ENCODE assay signal across 18 cellular contexts in the genomic region with DNA sequence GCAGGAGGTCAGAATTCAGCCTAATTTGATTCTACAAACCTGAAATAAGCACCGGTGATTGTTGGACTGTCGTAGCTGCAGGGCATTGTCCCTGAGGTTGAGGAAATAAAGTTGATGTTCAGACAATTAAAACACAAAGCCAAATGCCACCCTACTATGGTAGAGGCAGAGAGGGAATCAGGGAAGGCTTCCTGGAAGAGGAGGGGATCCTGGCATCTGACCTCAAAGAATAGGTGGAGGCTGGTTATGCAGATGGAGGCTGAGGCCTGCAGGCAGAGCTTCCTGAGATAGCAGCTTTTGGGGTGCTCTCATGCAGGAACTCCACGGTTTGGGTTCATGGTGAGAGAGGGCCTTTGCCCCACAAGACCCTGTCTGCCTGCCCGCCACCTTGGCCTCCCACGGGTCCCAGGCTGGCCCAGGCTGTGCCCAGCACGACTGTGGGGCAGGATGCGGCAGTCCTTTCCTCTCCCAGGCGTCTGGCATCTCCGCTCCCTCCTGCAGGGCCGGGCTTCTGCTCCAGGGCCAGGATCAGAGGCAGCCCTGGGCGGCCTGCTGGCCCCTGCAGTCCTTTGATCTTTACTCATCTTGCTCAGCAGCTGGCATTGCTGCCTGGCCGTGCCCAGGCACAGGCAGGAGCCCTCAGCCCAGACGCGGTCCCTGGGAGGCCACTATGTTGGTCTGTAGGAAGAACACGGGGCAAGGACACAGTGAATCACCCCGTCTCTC.
"Had no signal": no experiment of that assay in that cellular context is flagged by ENCODE, and none has a peak within 500 bp of the region (broad histone marks: within the 10 kb centered on the region; RNA-seq: fewer than 3 reads in every experiment).

No MANE protein-coding gene starts in this region.

- H3K27me3 ChIP-seq: ovary, right atrium auricular region, sigmoid colon, thyroid gland had no signal

- FAIRE-seq: frontal cortex, islet of Langerhans, urothelium cell line had no signal

- DNase-seq: effector CD4-positive, alpha-beta T cell; endodermal cell; heart right ventricle; hypothalamus; naive thymus-derived CD4-positive, alpha-beta T cell; ovary; sigmoid colon; stimulated activated CD4-positive, alpha-beta T cell treated with anti-CD3 and anti-CD28 coated beads, Interleukin-12 subunit alpha, Interleukin-12 subunit beta, amount 100 ng/mL, for 4 hours; stimulated activated naive CD4-positive, alpha-beta T cell treated with Interleukin-2 at 50 U/mL for 16 hours; thyroid gland had no signal

- H3K4me1 ChIP-seq: left lung, sigmoid colon, thyroid gland had no signal

- H3K27ac ChIP-seq: coronary artery, heart right ventricle, left lung, ovary, right atrium auricular region, sigmoid colon, skin epidermis, thyroid gland had no signal

- H3K9me3 ChIP-seq: heart right ventricle, left lung, ovary, right atrium auricular region, sigmoid colon, thyroid gland had no signal

- H3K36me3 ChIP-seq: heart right ventricle, left lung, ovary, right atrium auricular region, sigmoid colon, thyroid gland had no signal

- H3K4me3 ChIP-seq: coronary artery, heart right ventricle, left lung, lung, ovary, right atrium auricular region, sigmoid colon, skin epidermis, thyroid gland had no signal
